ENCODE assay signal across 2 cellular contexts in genomic region chr1:201184307-201184706, GRCh38.
TF ChIP-seq lines count a peak whose summit lies in the region.

No MANE protein-coding gene starts in this region.

TF ChIP-seq in IMR-90, 13 proteins besides CTCF, POLR2A, EP300 and RAD21:
- TF ChIP-seq MXI1 (IDR thresholded peaks at IDR 0.05; ENCODE audit: borderline replicate concordance, low read depth, low read length) (no peak), MAZ (IDR thresholded peaks at IDR 0.05; ENCODE audit: borderline replicate concordance, low read depth, low read length) (no peak), RCOR1 (IDR thresholded peaks at IDR 0.05; ENCODE audit: insufficient replicate concordance, low read length) (no peak), NFE2L2 (IDR thresholded peaks at IDR 0.05; ENCODE audit: low read depth, low read length) (no peak), CEBPB (IDR thresholded peaks at IDR 0.05; ENCODE audit: low read depth, low read length) (no peak), FOS (IDR thresholded peaks at IDR 0.05; ENCODE audit: low read depth, low read length) (no peak), RFX5 (IDR thresholded peaks at IDR 0.05; ENCODE audit: low read depth, low read length) (no peak), SMC3 (IDR thresholded peaks at IDR 0.05; ENCODE audit: low read depth, low read length) (no peak), USF2 (IDR thresholded peaks at IDR 0.05; ENCODE audit: low read depth, low read length) (no peak), ELK1 (IDR thresholded peaks at IDR 0.05; ENCODE audit: borderline replicate concordance, low read depth, low read length) (no peak), BHLHE40 (IDR thresholded peaks at IDR 0.05; ENCODE audit: low read depth, low read length) (no peak), CHD1 (IDR thresholded peaks at IDR 0.05; ENCODE audit: low read depth, low read length) (no peak), MAFK (IDR thresholded peaks at IDR 0.05; ENCODE audit: low read depth, low read length) (no peak)
TF ChIP-seq in IMR-90: peak in this region for 0.

TF ChIP-seq in K562, 482 proteins besides CTCF, POLR2A, EP300 and RAD21:
- TF ChIP-seq SMC3 (conservative IDR thresholded peaks at IDR 0.05; ENCODE audit: insufficient read depth, low read depth, low read length) (no peak), GTF2B (IDR thresholded peaks at IDR 0.05; ENCODE audit: extremely low read depth, insufficient read length) (no peak), ZNF431 (CRISPR knock-in tag; IDR thresholded peaks at IDR 0.05) (0 out of 2 replicates have a peak, but pooled peaks have one; percentile 6), PREB (CRISPR knock-in tag; IDR thresholded peaks at IDR 0.05) (no peak), CBX5 (IDR thresholded peaks at IDR 0.05; ENCODE audit: borderline replicate concordance, low read depth) (no peak), ZNF277 (CRISPR knock-in tag; IDR thresholded peaks at IDR 0.05; ENCODE audit: borderline replicate concordance) (no peak), ZNF23 (CRISPR knock-in tag; IDR thresholded peaks at IDR 0.05) (no peak), THRAP3 (IDR thresholded peaks at IDR 0.05; ENCODE audit: borderline replicate concordance) (no peak)
